ENCODE assay signal across 10 cellular contexts in genomic region chr3:111547645-111548044, GRCh38. TPM values are rescaled to one million over a fixed set of nuclear protein-coding genes. Genes with fewer than 3 reads are reported as not detected.
A peak's percentile ranks its signal among the peaks of the same experiment; 100 is the strongest.
DNase-seq lines count a peak whose midpoint lies in the region; ATAC-seq, FAIRE-seq and TF ChIP-seq lines count a peak whose summit lies in the region.
"Had no signal": no experiment of that assay in that cellular context is flagged by ENCODE, and none has a peak within 500 bp of the region (broad histone marks: within the 10 kb centered on the region; RNA-seq: fewer than 3 reads in every experiment).

No MANE protein-coding gene starts in this region.

- intact Hi-C loops in spleen (cut with DNase I; ENCODE audit: low total_unique reads) (no loop called here), pancreas (cut with DNase I) (no loop called here), prostate gland (cut with DNase I) (no loop called here)

- TF ChIP-seq POLR2A in spleen (IDR thresholded peaks at IDR 0.05) (no peak), prostate gland (IDR thresholded peaks at IDR 0.05) (no peak)

- no peak for DNase-seq in activated CD4-positive, CD25-positive, alpha-beta regulatory T cell (lab: John Stamatoyannopoulos, UW)
- DNase-seq in T follicular helper cell (ENCODE audit: low read depth) = peak; percentile 48
- DNase-seq in spleen = no peak
- DNase-seq in pancreas = no peak
- DNase-seq in prostate gland (ENCODE audit: low spot score) = no peak
- DNase-seq in hepatic stellate cell (ENCODE audit: low spot score) = no peak

- no peak for FAIRE-seq in pancreas (lab: Jason Lieb, UNC)

- WGBS in spleen, 5 donors = 22 to 42% (median 29%) methylated on average over 4 of the region's 4 CpGs
- 88 to 98% methylated on average over 4 of the region's 4 CpGs for WGBS in pancreas, 2 donors
- 77% methylated on average over 4 of the region's 4 CpGs for WGBS in prostate gland

- H3K9me3 ChIP-seq in spleen (no peaks in the 10 kb centered on the region), pancreas (no peaks in the 10 kb centered on the region), prostate gland (no peaks in the 10 kb centered on the region)

- peak; percentile 68 to 77 for ATAC-seq in activated CD4-positive, CD25-positive, alpha-beta regulatory T cell treated with anti-CD3 and anti-CD28 coated beads, Interleukin-2, amount 50 U/mL, for 24 hours
- ATAC-seq in HG02973 (IDR thresholded peaks at IDR 0.05; ENCODE audit: unreplicated experiment) = peak; percentile 70
- ATAC-seq in pancreas = no peak

- H3K36me3 ChIP-seq in spleen = no peaks in the 10 kb centered on the region
- no peaks in the 10 kb centered on the region for H3K36me3 ChIP-seq in pancreas
- no peaks in the 10 kb centered on the region for H3K36me3 ChIP-seq in prostate gland

- H3K27me3 ChIP-seq in spleen (replicated peaks in 1 of 7) (no peaks in the 10 kb centered on the region), pancreas (no peaks in the 10 kb centered on the region), prostate gland (replicated peaks; ENCODE audit: insufficient read depth) (no peaks in the 10 kb centered on the region)

- H3K4me1 ChIP-seq in spleen (peaks cover 15 to 93% (median 37%) of the 10 kb centered on the region in 6 donors), pancreas (no peaks in the 10 kb centered on the region), prostate gland (replicated peaks) (no peaks in the 10 kb centered on the region)

- H3K27ac ChIP-seq in spleen = peak overlapping the region; percentile 1 to 90 (median 60)
- no peak overlapping the region for H3K27ac ChIP-seq in pancreas
- no peak overlapping the region for H3K27ac ChIP-seq in prostate gland

- TF ChIP-seq CTCF in spleen (IDR thresholded peaks at IDR 0.05 in 8 of 11, conservative IDR thresholded peaks at IDR 0.05 in 3 of 11) (no peak), pancreas (IDR thresholded peaks at IDR 0.05) (no peak), prostate gland (IDR thresholded peaks at IDR 0.05) (no peak)

- peak overlapping the region in 2 of 8 donors; percentile 0 to 47 for H3K4me3 ChIP-seq in spleen
- no peak overlapping the region for H3K4me3 ChIP-seq in pancreas
- no peak overlapping the region for H3K4me3 ChIP-seq in prostate gland

RNA-seq across cellular contexts. Expression of gene CD96, which starts 5.6 kb away (rescaled TPM):
- 10 to 100 TPM; 22.4 to 43.9 (median 31.4) TPM for total RNA-seq in spleen
- 1 to 10 TPM; 2.9 to 6.4 (median 3.3) TPM for polyA plus RNA-seq in spleen
- 1 to 10 TPM in 3 of 6 donors, under 1 TPM in 3; 0.12 to 1.9 (median 0.88) TPM for total RNA-seq in pancreas
- under 1 TPM; 0.16 to 0.30 TPM for polyA plus RNA-seq in pancreas
- total RNA-seq in prostate gland = 1 to 10 TPM in 1 of 2 donors, under 1 TPM in 1; 0.45 to 2.2 TPM
- total RNA-seq: fibroblast of lung had no signal

RNA-seq across cellular contexts. Expression of gene ZBED2, which starts 47.5 kb away (rescaled TPM):
- total RNA-seq in spleen = under 1 TPM in 1 of 7 donors, not detected in 6; 0.28 TPM
- polyA plus RNA-seq in spleen = under 1 TPM; 0.20 to 0.80 (median 0.29) TPM
- total RNA-seq in pancreas = under 1 TPM in 1 of 6 donors, not detected in 5; 0.22 TPM
- under 1 TPM in 1 of 2 donors, not detected in 1; 0.02 TPM for polyA plus RNA-seq in pancreas
- under 1 TPM in 1 of 2 donors, not detected in 1; 0.68 TPM for total RNA-seq in prostate gland
- total RNA-seq: fibroblast of lung, SK-MEL-5 had no signal

Comparison
In these comparisons a context has a peak if more than half of its experiments do, and no peak if none do; other contexts are left out.
1. ATAC-seq: peak in activated CD4-positive, CD25-positive, alpha-beta regulatory T cell treated with anti-CD3 and anti-CD28 coated beads, Interleukin-2, amount 50 U/mL, for 24 hours (2 of 2) and HG02973 (single experiment); none in pancreas (0 of 4).
2. H3K27ac ChIP-seq: peak in spleen (8 of 8); none in pancreas (0 of 4) and prostate gland (0 of 2).
3. RNA of gene CD96, which starts 5.6 kb away (total RNA-seq): 22.4 to 43.9 TPM in spleen; 0.45 to 2.2 TPM in prostate gland and 0.12 to 1.9 TPM in pancreas; every median in the first group is over 4 times any median in the second.